Comparison of ENCODE assay signal across 29 cellular contexts in genomic region chr14:22602011-22602410, GRCh38. TPM values are rescaled to one million over a fixed set of nuclear protein-coding genes. Genes with fewer than 3 reads are reported as not detected.
A peak's percentile ranks its signal among the peaks of the same experiment; 100 is the strongest.
DNase-seq lines count a peak whose midpoint lies in the region; ATAC-seq and TF ChIP-seq lines count a peak whose summit lies in the region.
"Had no signal": no experiment of that assay in that cellular context is flagged by ENCODE, and none has a peak within 500 bp of the region (broad histone marks: within the 10 kb centered on the region; RNA-seq: fewer than 3 reads in every experiment).

No MANE protein-coding gene starts in this region.

- POLR2A ChIA-PET in PC-9 (lab: Charles Lee; ENCODE audit: unreplicated experiment), result interaction anchor here (0.7 kb wide), 1 partner anchor 82 kb away, joined by 3 read pairs; no protein-coding TSS in a partner anchor

- no peaks in the 10 kb centered on the region for H3K27me3 Mint-ChIP-seq in natural killer cell treated with Interleukin-12 subunit alpha and Interleukin-12 subunit beta and Interleukin-15 and Interleukin-18, amount 100 ng/mL, for 72 hours
- no peaks in the 10 kb centered on the region for H3K27me3 Mint-ChIP-seq in natural killer cell (ENCODE audit: low read depth in 2 of 2)
- H3K27me3 Mint-ChIP-seq in endothelial cell (ENCODE audit: unreplicated experiment), result peaks cover 9% of the 10 kb centered on the region
- H3K27me3 Mint-ChIP-seq: naive thymus-derived CD8-positive, alpha-beta T cell had no signal

- BruUV-seq in PC-9 (replicated peaks; lab: Mats Ljungman, UMichigan), result no TSS peak

- CTCF ChIA-PET in PC-9 (lab: Charles Lee), result interaction anchor here (1.0 kb wide), 1 partner anchor 32 kb away, joined by 3 read pairs; no protein-coding TSS in a partner anchor

- no peak for ATAC-seq in natural killer cell treated with Interleukin-12 subunit alpha and Interleukin-12 subunit beta and Interleukin-15 and Interleukin-18, amount 100 ng/mL, for 72 hours
- ATAC-seq in natural killer cell (no peak), GM18907 (IDR thresholded peaks at IDR 0.05; ENCODE audit: unreplicated experiment) (no peak)
- ATAC-seq: activated CD8-positive, alpha-beta T cell treated with anti-CD3 and anti-CD28 coated beads, Interleukin-2, amount 10 ng/mL, durations not matched to agents 7 days and 5 days; naive thymus-derived CD8-positive, alpha-beta T cell had no signal

- H3K36me3 Mint-ChIP-seq in natural killer cell treated with Interleukin-12 subunit alpha and Interleukin-12 subunit beta and Interleukin-15 and Interleukin-18, amount 100 ng/mL, for 72 hours, result peaks cover 20% of the 10 kb centered on the region
- peaks cover 21% of the 10 kb centered on the region for H3K36me3 Mint-ChIP-seq in natural killer cell
- peaks cover 49% of the 10 kb centered on the region for H3K36me3 Mint-ChIP-seq in endothelial cell (ENCODE audit: low read depth, unreplicated experiment)

- TF ChIP-seq CTCF in natural killer cell (IDR thresholded peaks at IDR 0.05), result no peak
- TF ChIP-seq CTCF in PC-9 (conservative IDR thresholded peaks at IDR 0.05), result no peak
- TF ChIP-seq CTCF in endothelial cell (IDR thresholded peaks at IDR 0.05; ENCODE audit: unreplicated experiment), result no peak
- no peak for TF ChIP-seq CTCF in ascending aorta (IDR thresholded peaks at IDR 0.05)

- intact Hi-C loops in natural killer cell (cut with micrococcal nuclease), result no loop called here
- intact Hi-C loops in PC-9 (cut with micrococcal nuclease; ENCODE audit: unreplicated experiment), result no loop called here
- intact Hi-C loops in ascending aorta (cut with DNase I), result no loop called here

- no peak overlapping the region for H2AFZ ChIP-seq in PC-9

- DNase-seq in natural killer cell treated with Interleukin-12 subunit alpha and Interleukin-12 subunit beta and Interleukin-15 and Interleukin-18, amount 100 ng/mL, for 72 hours (ENCODE audit: low spot score), result no peak
- DNase-seq in natural killer cell (no peak), PC-9 (no peak), endothelial cell (ENCODE audit: low spot score) (no peak), GM19240 (ENCODE audit: insufficient read length, low spot score) (no peak), RPMI8226 (no peak), ascending aorta (ENCODE audit: low spot score in 2 of 2) (no peak)
- DNase-seq: activated CD8-positive, alpha-beta T cell treated with anti-CD3 and anti-CD28 coated beads, Interleukin-2, amount 10 ng/mL, durations not matched to agents 7 days and 5 days; activated gamma-delta T cell; adrenal gland; C1 segment of cervical spinal cord; midbrain; naive thymus-derived CD8-positive, alpha-beta T cell; NCI-H1092 treated with DMSO at 0.1 percent for 48 hours; NCI-H1930; NCI-H2227 treated with DMSO at 0.1 percent for 48 hours; NCI-H69; retina; spleen; stimulated activated CD4-positive, alpha-beta T cell treated with anti-CD3 and anti-CD28 coated beads, Interleukin-2, amount 100 ng/mL, for 48 hours; trophoblast cell had no signal

- H3K79me2 ChIP-seq in PC-9 (ENCODE audit: low read depth), result peaks cover 47% of the 10 kb centered on the region

- H3K9me3 ChIP-seq in PC-9 (ENCODE audit: insufficient read depth, low read depth), result no peaks in the 10 kb centered on the region
- no peaks in the 10 kb centered on the region for H3K9me3 ChIP-seq in ascending aorta
- H3K9me3 ChIP-seq: adrenal gland, spleen had no signal

- H3K4me3 ChIP-seq in PC-9 (peak overlapping the region; percentile 25; the same call in 1 of the 2 replicates), ascending aorta (no peak overlapping the region)
- H3K4me3 ChIP-seq: adrenal gland, spleen had no signal

- no peaks in the 10 kb centered on the region for H3K27me3 ChIP-seq in PC-9 (ENCODE audit: insufficient read depth, low read depth)
- no peaks in the 10 kb centered on the region for H3K27me3 ChIP-seq in ascending aorta
- H3K27me3 ChIP-seq: adrenal gland, brain microvascular endothelial cell, spleen had no signal

- peak overlapping the region; percentile 100 for H3K4me2 ChIP-seq in PC-9

- peak overlapping the region; percentile 11 to 28 for H3K27ac Mint-ChIP-seq in natural killer cell treated with Interleukin-12 subunit alpha and Interleukin-12 subunit beta and Interleukin-15 and Interleukin-18, amount 100 ng/mL, for 72 hours
- H3K27ac Mint-ChIP-seq in natural killer cell (peak overlapping the region in 1 of 2 donors; percentile 38), endothelial cell (ENCODE audit: unreplicated experiment) (peak overlapping the region; percentile 17)
- H3K27ac Mint-ChIP-seq: activated CD8-positive, alpha-beta T cell treated with anti-CD3 and anti-CD28 coated beads, Interleukin-2, amount 10 ng/mL, durations not matched to agents 7 days and 5 days had no signal

- peaks cover 36 to 41% of the 10 kb centered on the region in 2 donors for H3K4me1 Mint-ChIP-seq in natural killer cell treated with Interleukin-12 subunit alpha and Interleukin-12 subunit beta and Interleukin-15 and Interleukin-18, amount 100 ng/mL, for 72 hours (ENCODE audit: low read depth in 2 of 2)
- H3K4me1 Mint-ChIP-seq in natural killer cell, result peaks cover 43 to 44% of the 10 kb centered on the region in 2 donors
- H3K4me1 Mint-ChIP-seq in endothelial cell (ENCODE audit: unreplicated experiment), result peaks cover 44% of the 10 kb centered on the region

- H3K9me3 Mint-ChIP-seq in natural killer cell treated with Interleukin-12 subunit alpha and Interleukin-12 subunit beta and Interleukin-15 and Interleukin-18, amount 100 ng/mL, for 72 hours, result no peaks in the 10 kb centered on the region
- H3K9me3 Mint-ChIP-seq in natural killer cell (no peaks in the 10 kb centered on the region), endothelial cell (ENCODE audit: unreplicated experiment) (no peaks in the 10 kb centered on the region)
- H3K9me3 Mint-ChIP-seq: naive thymus-derived CD8-positive, alpha-beta T cell had no signal

- no peak overlapping the region for H3K4me3 Mint-ChIP-seq in natural killer cell treated with Interleukin-12 subunit alpha and Interleukin-12 subunit beta and Interleukin-15 and Interleukin-18, amount 100 ng/mL, for 72 hours
- H3K4me3 Mint-ChIP-seq in natural killer cell (no peak overlapping the region), endothelial cell (ENCODE audit: unreplicated experiment) (peak overlapping the region; percentile 68)
- H3K4me3 Mint-ChIP-seq: activated CD8-positive, alpha-beta T cell treated with anti-CD3 and anti-CD28 coated beads, Interleukin-2, amount 10 ng/mL, durations not matched to agents 7 days and 5 days; naive thymus-derived CD8-positive, alpha-beta T cell had no signal

- H3K36me3 ChIP-seq in PC-9 (ENCODE audit: low read depth) (peaks cover 53% of the 10 kb centered on the region), ascending aorta (peaks cover 55 to 58% of the 10 kb centered on the region in 2 donors)

- peaks cover 43% of the 10 kb centered on the region for H3F3A ChIP-seq in PC-9 (ENCODE audit: insufficient read depth, low read depth)

- H3K27ac ChIP-seq in PC-9 (peak overlapping the region; percentile 93), ascending aorta (no peak overlapping the region)
- H3K27ac ChIP-seq: adrenal gland, brain microvascular endothelial cell, spleen had no signal

- no peaks in the 10 kb centered on the region for H3K9me2 ChIP-seq in PC-9 (ENCODE audit: insufficient read depth)

- H4K20me1 ChIP-seq in PC-9 (ENCODE audit: insufficient read depth), result no peaks in the 10 kb centered on the region

- H3K4me1 ChIP-seq in PC-9 (replicated peaks; ENCODE audit: insufficient read depth) (peaks cover 79% of the 10 kb centered on the region), ascending aorta (peaks cover 6 to 13% of the 10 kb centered on the region in 2 donors)

RNA-seq across cellular contexts. Expression of gene ABHD4, which starts 3.9 kb away (rescaled TPM):
- total RNA-seq in natural killer cell treated with Interleukin-12 subunit alpha and Interleukin-12 subunit beta and Interleukin-15 and Interleukin-18, amount 100 ng/mL, for 72 hours, result 10 to 100 TPM in 1 of 2 donors, 1 to 10 TPM in 1; 8.4 to 36.8 TPM
- total RNA-seq in natural killer cell, result 10 to 100 TPM; 29.7 to 39.3 (median 30.2) TPM
- 62.1 and 83.2 TPM in 2 replicates for total RNA-seq in PC-9 (2021)
- 77.7 TPM for total RNA-seq in endothelial cell (ENCODE audit: unreplicated experiment)
- total RNA-seq in ascending aorta, result 33.5 TPM

RNA-seq across cellular contexts. Expression of gene DAD1, which starts 13.0 kb away (rescaled TPM):
- 100 to 1,000 TPM; 147 to 221 TPM for total RNA-seq in natural killer cell treated with Interleukin-12 subunit alpha and Interleukin-12 subunit beta and Interleukin-15 and Interleukin-18, amount 100 ng/mL, for 72 hours
- total RNA-seq in natural killer cell (10 to 100 TPM; 79.5 to 97.9 (median 92.8) TPM), PC-9 (2021) (129 and 155 TPM in 2 replicates), endothelial cell (ENCODE audit: unreplicated experiment) (250 TPM), ascending aorta (186 TPM)

RNA-seq across cellular contexts. Expression of gene OR6J1, which starts 42.1 kb away (rescaled TPM):
- not detected for total RNA-seq in natural killer cell treated with Interleukin-12 subunit alpha and Interleukin-12 subunit beta and Interleukin-15 and Interleukin-18, amount 100 ng/mL, for 72 hours
- total RNA-seq in natural killer cell (not detected), PC-9 (2021) (0.11 TPM in 1 of 2 replicates, not detected in the other), endothelial cell (ENCODE audit: unreplicated experiment) (not detected), ascending aorta (not detected)
- total RNA-seq: activated CD8-positive, alpha-beta T cell treated with anti-CD3 and anti-CD28 coated beads, Interleukin-2, amount 10 ng/mL, durations not matched to agents 7 days and 5 days; adrenal gland; cerebellum; H4; lower leg skin; naive thymus-derived CD8-positive, alpha-beta T cell; osteocyte; SK-MEL-5; spleen; T-helper 1 cell treated with Interleukin-12 subunit alpha and Interleukin-12 subunit beta and Interleukin-4 antibody, amounts not matched to agents 30 ng/mL and 1 ng/mL, for 36 hours had no signal
